In genomic region chr2:217713395-217714267, GRCh38 we compare ENCODE assay signal across 7 cellular contexts.
DNase-seq lines count a peak whose midpoint lies in the region; ATAC-seq and TF ChIP-seq lines count a peak whose summit lies in the region.

No MANE protein-coding gene starts in this region.

- DNase-seq in MG63 (peak; percentile 60), SIG-M5 treated with dmso at 0.1 percent for 504 hours (lab: John Stamatoyannopoulos, UW; ENCODE audit: unreplicated experiment) (peak; percentile 70), stromal cell of bone marrow (ENCODE audit: low read depth) (peak; percentile 49)
- peak; percentile 41 for DNase-seq in activated gamma-delta T cell treated with anti-CD3 and anti-CD28 coated beads, Interleukin-2, amount 50 U/mL, for 16 hours (ENCODE audit: low read depth)

- WGBS in gastroesophageal sphincter (ENCODE audit: low coverage in 1 of 2), 2 donors, result 30 to 47% methylated on average over 4 to 7 of the region's 16 CpGs

- TF ChIP-seq EP300 in gastroesophageal sphincter (IDR thresholded peaks at IDR 0.05), result no peak

- no peaks in the 10 kb centered on the region for H3K9me3 ChIP-seq in MG63
- peaks cover 0 to 4% (median 0%) of the 10 kb centered on the region in 3 donors for H3K9me3 ChIP-seq in gastroesophageal sphincter
- H3K9me3 ChIP-seq in neutrophil, result no peaks in the 10 kb centered on the region

- H3K36me3 ChIP-seq in MG63 (no peaks in the 10 kb centered on the region), gastroesophageal sphincter (no peaks in the 10 kb centered on the region), neutrophil (no peaks in the 10 kb centered on the region)

- H3K4me1 ChIP-seq in gastroesophageal sphincter (peaks cover 0 to 37% (median 19%) of the 10 kb centered on the region in 3 donors), neutrophil (ENCODE audit: control insufficient read depth in 1 of 2, insufficient read depth in 1 of 2, low read depth in 1 of 2, low read length in 1 of 2) (no peaks in the 10 kb centered on the region)

- H3K27me3 ChIP-seq in MG63 (no peaks in the 10 kb centered on the region), gastroesophageal sphincter (no peaks in the 10 kb centered on the region), neutrophil (peaks cover 42% of the 10 kb centered on the region)

- H3K4me3 ChIP-seq in MG63 (no peak overlapping the region), gastroesophageal sphincter (no peak overlapping the region), neutrophil (ENCODE audit: low read depth in 1 of 2, low read length in 1 of 2) (no peak overlapping the region)

- peak; percentile 96 to 100 (median 98) for TF ChIP-seq CTCF in gastroesophageal sphincter (IDR thresholded peaks at IDR 0.05)
- TF ChIP-seq CTCF in neutrophil (IDR thresholded peaks at IDR 0.05), result peak; percentile 75

- TF ChIP-seq POLR2A in gastroesophageal sphincter (IDR thresholded peaks at IDR 0.05), result no peak

- H3K27ac ChIP-seq in gastroesophageal sphincter (peak overlapping the region in 3 of 4 donors; percentile 45 to 78 (median 69)), neutrophil (no peak overlapping the region)

- peak; percentile 64 for ATAC-seq in GM18868 (IDR thresholded peaks at IDR 0.05; ENCODE audit: unreplicated experiment)
- ATAC-seq in gastroesophageal sphincter, result peak; percentile 72
